In the genomic region with DNA sequence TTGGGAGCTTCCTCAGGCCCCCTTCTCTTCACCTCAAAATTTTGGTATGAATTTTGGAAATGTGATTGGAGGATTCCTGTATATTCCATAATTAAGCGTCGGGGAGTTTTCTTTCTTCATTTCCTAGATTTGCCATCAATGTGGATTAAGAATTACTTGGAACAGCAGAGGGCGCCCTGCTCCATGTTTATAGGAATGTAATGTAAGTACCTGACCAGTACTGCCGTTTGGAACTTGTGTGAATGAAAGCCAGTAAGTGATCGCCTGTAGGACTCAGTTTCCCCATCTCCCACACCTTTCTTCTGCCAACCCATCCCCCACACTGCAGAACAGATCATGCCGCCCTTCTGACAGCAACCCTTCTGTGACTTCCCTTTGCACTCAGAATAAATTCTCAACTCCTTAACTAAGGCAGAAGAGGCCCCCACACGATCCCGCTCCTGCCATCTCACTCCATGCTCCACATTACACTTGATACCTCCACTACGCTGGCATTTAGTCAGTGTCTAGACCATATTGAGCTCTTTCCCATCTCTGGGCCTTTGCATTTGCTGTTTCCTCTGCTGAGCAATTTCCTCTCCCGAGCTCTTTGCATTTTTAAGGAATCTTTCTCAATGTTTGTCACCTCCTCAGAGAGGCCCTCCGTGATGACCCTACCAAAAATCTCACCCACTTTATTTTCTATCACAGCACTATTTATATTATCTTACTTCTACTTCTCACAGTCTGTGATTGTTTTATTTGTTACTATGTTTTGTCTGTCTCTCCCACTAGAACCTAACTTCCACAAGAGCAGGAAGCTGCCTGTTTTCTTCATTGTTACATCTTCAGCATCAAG, we compare ENCODE assay signal across 7 cellular contexts.
DNase-seq lines count a peak whose midpoint lies in the region; ATAC-seq, FAIRE-seq and TF ChIP-seq lines count a peak whose summit lies in the region.

No MANE protein-coding gene starts in this region.

- H3K9me3 ChIP-seq in MG63 (no peaks in the 10 kb centered on the region), heart right ventricle (no peaks in the 10 kb centered on the region)

- no peak for ATAC-seq in activated naive CD8-positive, alpha-beta T cell treated with anti-CD3 and anti-CD28 coated beads, Interleukin-2, amount 50 U/mL, for 24 hours
- peak in 7 of 8 donors; percentile 46 to 62 (median 60) for ATAC-seq in heart right ventricle
- no peak for ATAC-seq in HG02973 (IDR thresholded peaks at IDR 0.05; ENCODE audit: unreplicated experiment)

- peak; percentile 73 for FAIRE-seq in GM12891 (lab: Jason Lieb, UNC)

- peaks cover 5% of the 10 kb centered on the region for H3K27me3 Mint-ChIP-seq in activated naive CD8-positive, alpha-beta T cell treated with anti-CD3 and anti-CD28 coated beads, Interleukin-2, amount 50 U/mL, for 24 hours

- peak; percentile 35 to 82 (median 77) for TF ChIP-seq CTCF in heart right ventricle (IDR thresholded peaks at IDR 0.05)

- H3K4me1 Mint-ChIP-seq in activated naive CD8-positive, alpha-beta T cell treated with anti-CD3 and anti-CD28 coated beads, Interleukin-2, amount 50 U/mL, for 24 hours: no peaks in the 10 kb centered on the region

- H3K27ac Mint-ChIP-seq in activated naive CD8-positive, alpha-beta T cell treated with anti-CD3 and anti-CD28 coated beads, Interleukin-2, amount 50 U/mL, for 24 hours: no peak overlapping the region

- 29 to 30% methylated on average over 11 of the region's 11 CpGs for WGBS in heart right ventricle, 2 donors

- peaks cover 0 to 31% (median 18%) of the 10 kb centered on the region in 9 donors for H3K4me1 ChIP-seq in heart right ventricle

- no peaks in the 10 kb centered on the region for H3K9me3 Mint-ChIP-seq in activated naive CD8-positive, alpha-beta T cell treated with anti-CD3 and anti-CD28 coated beads, Interleukin-2, amount 50 U/mL, for 24 hours

- intact Hi-C loops in heart right ventricle (cut with DNase I): loop anchor here (1.0 to 10.0 kb wide), 22 partner anchors 228 to 557 kb away; no protein-coding TSS in a partner anchor

- H3K27ac ChIP-seq in heart right ventricle: no peak overlapping the region

- H3K4me3 Mint-ChIP-seq in activated naive CD8-positive, alpha-beta T cell treated with anti-CD3 and anti-CD28 coated beads, Interleukin-2, amount 50 U/mL, for 24 hours: no peak overlapping the region

- H3K36me3 ChIP-seq in MG63 (no peaks in the 10 kb centered on the region), heart right ventricle (no peaks in the 10 kb centered on the region)

- TF ChIP-seq POLR2A in GM12891 (IDR thresholded peaks at IDR 0.05; ENCODE audit: low read depth, low read length): no peak

- H3K4me3 ChIP-seq in MG63 (no peak overlapping the region), heart right ventricle (no peak overlapping the region)

- no peaks in the 10 kb centered on the region for H3K36me3 Mint-ChIP-seq in activated naive CD8-positive, alpha-beta T cell treated with anti-CD3 and anti-CD28 coated beads, Interleukin-2, amount 50 U/mL, for 24 hours (ENCODE audit: low read depth)

- DNase-seq in GM12891 (ENCODE audit: insufficient read length, low spot score) (no peak), MG63 (peak; percentile 66), SKM-1 treated with dmso at 0.1 percent for 144 hours (lab: John Stamatoyannopoulos, UW; ENCODE audit: unreplicated experiment) (peak; percentile 67), heart right ventricle (peak; percentile 36 to 86), putamen (ENCODE audit: low spot score) (peak; percentile 72)
- DNase-seq in activated naive CD8-positive, alpha-beta T cell treated with anti-CD3 and anti-CD28 coated beads, Interleukin-2, amount 50 U/mL, for 24 hours: peak; percentile 74

- no peaks in the 10 kb centered on the region for H3K27me3 ChIP-seq in MG63
- no peaks in the 10 kb centered on the region for H3K27me3 ChIP-seq in heart right ventricle

TF ChIP-seq in GM12891, 5 proteins besides CTCF, POLR2A, EP300 and RAD21:
- TF ChIP-seq SPI1 (IDR thresholded peaks at IDR 0.05; ENCODE audit: low read depth, low read length) (no peak), PAX5 (IDR thresholded peaks at IDR 0.05; ENCODE audit: insufficient read depth, low read length, severe bottlenecking) (no peak), POU2F2 (IDR thresholded peaks at IDR 0.05; ENCODE audit: low read depth, low read length) (no peak), POLR2AphosphoS5 (IDR thresholded peaks at IDR 0.05; ENCODE audit: low read depth, low read length) (no peak), TAF1 (IDR thresholded peaks at IDR 0.05; ENCODE audit: low read depth, low read length) (no peak)

Comparison
In these comparisons a context has a peak if more than half of its experiments do, and no peak if none do; other contexts are left out.
1. ATAC-seq: peak in heart right ventricle (7 of 8); none in activated naive CD8-positive, alpha-beta T cell treated with anti-CD3 and anti-CD28 coated beads, Interleukin-2, amount 50 U/mL, for 24 hours (single experiment) and HG02973 (single experiment).